13 cellular contexts compared by ENCODE assay signal in genomic region chr18:74632856-74633255, GRCh38.
"Had no signal": no experiment of that assay in that cellular context is flagged by ENCODE, and none has a peak within 500 bp of the region (broad histone marks: within the 10 kb centered on the region; RNA-seq: fewer than 3 reads in every experiment).

No MANE protein-coding gene starts in this region.

- H3K4me1 Mint-ChIP-seq: neural crest cell had no signal

- H3K36me3 ChIP-seq: ovary had no signal

- H3K9me3 Mint-ChIP-seq: neural crest cell had no signal

- H3K27ac ChIP-seq: brain microvascular endothelial cell, gastroesophageal sphincter, left ventricle myocardium inferior, ovary, upper lobe of right lung had no signal

- H3K4me1 ChIP-seq: gastroesophageal sphincter, left ventricle myocardium inferior, upper lobe of right lung had no signal

- ATAC-seq: gastroesophageal sphincter, upper lobe of right lung had no signal

- H3K9me3 ChIP-seq: gastroesophageal sphincter, left ventricle myocardium inferior, ovary, upper lobe of right lung had no signal

- H3K4me3 ChIP-seq: gastroesophageal sphincter, left ventricle myocardium inferior, ovary, upper lobe of right lung had no signal

- H3K4me3 Mint-ChIP-seq: neural crest cell had no signal

- DNase-seq: activated gamma-delta T cell; activated T-cell treated with anti-CD3 and anti-CD28 coated beads for 4 hours; brain microvascular endothelial cell; effector memory CD4-positive, alpha-beta T cell; kidney; left ventricle myocardium inferior; mesenchymal stem cell; ovary; stimulated activated CD4-positive, alpha-beta T cell treated with anti-CD3 and anti-CD28 coated beads, Interleukin-2, amount 100 ng/mL, for 48 hours; stimulated activated naive CD4-positive, alpha-beta T cell treated with Interleukin-2 at 50 U/mL for 16 hours; upper lobe of right lung had no signal

- H3K27me3 ChIP-seq: brain microvascular endothelial cell, gastroesophageal sphincter, ovary, upper lobe of right lung had no signal
